In the genomic region with DNA sequence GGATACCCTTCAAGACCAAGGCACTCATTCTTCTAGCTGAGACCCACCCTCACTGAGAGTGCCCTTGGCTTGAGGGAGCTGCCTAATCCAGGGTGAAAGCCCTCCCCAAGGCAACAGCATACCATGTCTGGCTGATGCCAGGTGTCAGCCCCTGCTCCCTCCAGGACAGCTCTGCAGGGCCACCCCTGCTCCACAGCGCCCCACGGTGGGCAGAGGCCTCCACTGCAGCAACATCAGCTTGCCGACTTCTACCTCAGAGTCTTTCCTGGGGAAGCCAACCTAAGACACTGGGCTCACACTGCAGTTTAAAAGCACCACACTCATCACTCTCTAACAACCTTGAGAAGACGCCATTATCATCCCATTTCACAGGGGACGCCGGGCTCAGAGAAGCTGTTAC, we compare ENCODE assay signal across 8 cellular contexts.
DNase-seq lines count a peak whose midpoint lies in the region; ATAC-seq and TF ChIP-seq lines count a peak whose summit lies in the region.

No MANE protein-coding gene starts in this region.

- ATAC-seq in GM18909 (IDR thresholded peaks at IDR 0.05; ENCODE audit: poor library complexity, unreplicated experiment), result no peak

- H3K4me3 ChIP-seq in fibroblast of mammary gland (ENCODE audit: control insufficient read depth, low read depth, low read length), result no peak overlapping the region

- DNase-seq in COLO829 (ENCODE audit: low spot score) (peak; percentile 37), HEK293T (ENCODE audit: extremely low spot score) (peak; percentile 78), fibroblast of mammary gland (ENCODE audit: low read depth) (peak; percentile 23), T1000 (lab: John Stamatoyannopoulos, UW) (no peak), NK-92 (lab: John Stamatoyannopoulos, UW; ENCODE audit: unreplicated experiment) (no peak)
- peak; percentile 4 to 14 for DNase-seq in activated CD4-positive, alpha-beta T cell treated with anti-CD3 and anti-CD28 coated beads, Interleukin-2, amount 50 U/mL, for 4 hours
- DNase-seq in stimulated activated CD4-positive, alpha-beta T cell treated with anti-CD3 and anti-CD28 coated beads, Interleukin-15, amount 100 ng/mL, for 48 hours (ENCODE audit: low read depth in 2 of 2), result peak; percentile 25 to 52

- CTCF ChIA-PET in HEK293T (lab: Yijun Ruan, JAX), result interaction anchor here (0.5 to 2.3 kb wide), 6 partner anchors 9 to 33 kb away, joined by 3 to 9 read pairs (median 4); no protein-coding TSS in a partner anchor

- POLR2A ChIA-PET in HEK293T (lab: Yijun Ruan, JAX), result interaction anchor here (1.3 kb wide), 1 partner anchor 9 kb away, joined by 4 read pairs; no protein-coding TSS in a partner anchor

- peak; percentile 71 for TF ChIP-seq CTCF in fibroblast of mammary gland (conservative IDR thresholded peaks at IDR 0.05; ENCODE audit: control insufficient read depth, insufficient read depth, low read depth, low read length)

TF ChIP-seq in HEK293T, 16 proteins besides CTCF, POLR2A, EP300 and RAD21:
- TF ChIP-seq ELF4 (IDR thresholded peaks at IDR 0.05) (no peak), NFRKB (IDR thresholded peaks at IDR 0.05) (no peak), SP1 (IDR thresholded peaks at IDR 0.05) (no peak), FOXM1 (IDR thresholded peaks at IDR 0.05; ENCODE audit: borderline replicate concordance) (no peak), ZNF384 (IDR thresholded peaks at IDR 0.05) (no peak), HDGF (IDR thresholded peaks at IDR 0.05; ENCODE audit: borderline replicate concordance) (no peak), CTBP1 (IDR thresholded peaks at IDR 0.05; ENCODE audit: borderline replicate concordance) (no peak), SUZ12 (IDR thresholded peaks at IDR 0.05) (no peak), BHLHE40 (IDR thresholded peaks at IDR 0.05; ENCODE audit: borderline replicate concordance) (no peak), ARNT (IDR thresholded peaks at IDR 0.05) (no peak), FOXA1 (IDR thresholded peaks at IDR 0.05) (no peak), FOXK2 (IDR thresholded peaks at IDR 0.05) (no peak), L3MBTL2 (conservative IDR thresholded peaks at IDR 0.05) (no peak), TARDBP (IDR thresholded peaks at IDR 0.05) (no peak), LEF1 (IDR thresholded peaks at IDR 0.05; ENCODE audit: borderline replicate concordance) (no peak)
- TF ChIP-seq, protein P1, sequence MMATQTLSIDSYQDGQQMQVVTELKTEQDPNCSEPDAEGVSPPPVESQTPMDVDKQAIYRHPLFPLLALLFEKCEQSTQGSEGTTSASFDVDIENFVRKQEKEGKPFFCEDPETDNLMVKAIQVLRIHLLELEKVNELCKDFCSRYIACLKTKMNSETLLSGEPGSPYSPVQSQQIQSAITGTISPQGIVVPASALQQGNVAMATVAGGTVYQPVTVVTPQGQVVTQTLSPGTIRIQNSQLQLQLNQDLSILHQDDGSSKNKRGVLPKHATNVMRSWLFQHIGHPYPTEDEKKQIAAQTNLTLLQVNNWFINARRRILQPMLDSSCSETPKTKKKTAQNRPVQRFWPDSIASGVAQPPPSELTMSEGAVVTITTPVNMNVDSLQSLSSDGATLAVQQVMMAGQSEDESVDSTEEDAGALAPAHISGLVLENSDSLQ (IDR thresholded peaks at IDR 0.05), result no peak

Comparison
In these comparisons a context has a peak if more than half of its experiments do, and no peak if none do; other contexts are left out.
1. DNase-seq: peak in COLO829 (single experiment), HEK293T (single experiment), activated CD4-positive, alpha-beta T cell treated with anti-CD3 and anti-CD28 coated beads, Interleukin-2, amount 50 U/mL, for 4 hours (2 of 2), fibroblast of mammary gland (single experiment) and stimulated activated CD4-positive, alpha-beta T cell treated with anti-CD3 and anti-CD28 coated beads, Interleukin-15, amount 100 ng/mL, for 48 hours (2 of 2); none in T1000 (single experiment) and NK-92 (single experiment).